In the genomic region with DNA sequence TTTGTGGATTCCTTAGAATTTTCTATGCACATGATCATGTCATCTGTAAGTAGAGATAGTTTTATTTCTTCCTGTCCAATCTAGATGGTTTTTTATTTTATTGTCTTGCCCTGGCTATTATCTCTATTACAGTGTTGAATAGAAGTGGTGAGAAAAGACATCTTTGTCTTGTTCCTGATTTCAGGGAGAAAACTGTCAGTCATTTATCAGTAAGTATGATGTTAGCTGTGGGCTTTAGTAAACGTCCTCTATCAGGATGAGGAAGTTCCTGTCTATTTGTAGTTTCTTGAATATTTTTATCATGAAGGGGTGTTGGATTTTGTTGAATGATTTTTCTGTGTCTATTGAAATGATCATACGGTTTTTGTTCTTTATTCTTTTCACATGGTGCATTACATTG, we compare ENCODE assay signal across 23 cellular contexts. TPM values are rescaled to one million over a fixed set of nuclear protein-coding genes. Genes with fewer than 3 reads are reported as not detected.
"Had no signal": no experiment of that assay in that cellular context is flagged by ENCODE, and none has a peak within 500 bp of the region (broad histone marks: within the 10 kb centered on the region; RNA-seq: fewer than 3 reads in every experiment).

No MANE protein-coding gene starts in this region.

- H3K27ac Mint-ChIP-seq: activated CD8-positive, alpha-beta T cell treated with anti-CD3 and anti-CD28 coated beads for 36 hours; activated naive CD4-positive, alpha-beta T cell treated with anti-CD3 and anti-CD28 coated beads, Interleukin-2, amount 10 ng/mL, durations not matched to agents 7 days and 5 days; activated naive CD8-positive, alpha-beta T cell treated with anti-CD3 and anti-CD28 coated beads for 36 hours; activated T-cell treated with anti-CD3 and anti-CD28 coated beads, Interleukin-2, amount 50 U/mL, for 72 hours; activated T-helper 2 cell treated with anti-CD3 and anti-CD28 coated beads, Interferon-gamma antibody, Interleukin-2, Interleukin-4, amounts not matched to agents 10 μg/mL and 5 μg/mL and 100 μg/mL, durations not matched to agents 14 hours and 24 hours and 36 hours; T-helper 17 cell had no signal

- H3K36me3 Mint-ChIP-seq: activated naive CD4-positive, alpha-beta T cell treated with anti-CD3 and anti-CD28 coated beads, Interleukin-2, amount 10 ng/mL, durations not matched to agents 7 days and 5 days; activated naive CD8-positive, alpha-beta T cell treated with anti-CD3 and anti-CD28 coated beads for 36 hours had no signal

- H3K4me3 Mint-ChIP-seq: activated CD8-positive, alpha-beta T cell treated with anti-CD3 and anti-CD28 coated beads for 36 hours; activated naive CD4-positive, alpha-beta T cell treated with anti-CD3 and anti-CD28 coated beads, Interleukin-2, amount 10 ng/mL, durations not matched to agents 7 days and 5 days; activated naive CD8-positive, alpha-beta T cell treated with anti-CD3 and anti-CD28 coated beads for 36 hours; activated T-cell treated with anti-CD3 and anti-CD28 coated beads, Interleukin-2, amount 50 U/mL, for 72 hours; T-helper 17 cell had no signal

- H3K4me3 ChIP-seq: cardiac muscle cell, SJCRH30 had no signal

- ATAC-seq: activated CD8-positive, alpha-beta T cell treated with anti-CD3 and anti-CD28 coated beads for 36 hours; activated T-cell treated with anti-CD3 and anti-CD28 coated beads, Interleukin-2, amount 50 U/mL, for 72 hours; Right ventricle myocardium inferior; T-helper 17 cell had no signal

- H3K27me3 Mint-ChIP-seq: activated naive CD8-positive, alpha-beta T cell treated with anti-CD3 and anti-CD28 coated beads for 36 hours had no signal

- DNase-seq: activated CD4-positive, CD25-positive, alpha-beta regulatory T cell; activated CD8-positive, alpha-beta memory T cell treated with anti-CD3 and anti-CD28 coated beads, Interleukin-2, amount 50 U/mL, for 4 hours; activated CD8-positive, alpha-beta T cell treated with anti-CD3 and anti-CD28 coated beads for 36 hours; activated gamma-delta T cell treated with Interleukin-2 at 50 U/mL for 16 hours; activated naive CD4-positive, alpha-beta T cell treated with anti-CD3 and anti-CD28 coated beads, Interleukin-2, amount 10 ng/mL, durations not matched to agents 7 days and 5 days; activated naive CD8-positive, alpha-beta T cell treated with anti-CD3 and anti-CD28 coated beads for 36 hours; activated T-cell treated with anti-CD3 and anti-CD28 coated beads, Interleukin-2, amount 50 U/mL, for 72 hours; brain microvascular endothelial cell; IMR-90; NCI-H1092; NCI-H1417; NCI-H1930; NCI-H2107; NCI-H345; NCI-H510A; NCI-H526 treated with DMSO at 0.1 percent for 48 hours; SJCRH30; T-helper 17 cell; T-helper 9 cell had no signal

RNA-seq across cellular contexts. Expression of a gene that starts 33.9 kb away (rescaled TPM):
- total RNA-seq: cardiac muscle cell, MCF 10A, T-helper 17 cell had no signal
